1 cellular context compared by ENCODE assay signal in the genomic region with DNA sequence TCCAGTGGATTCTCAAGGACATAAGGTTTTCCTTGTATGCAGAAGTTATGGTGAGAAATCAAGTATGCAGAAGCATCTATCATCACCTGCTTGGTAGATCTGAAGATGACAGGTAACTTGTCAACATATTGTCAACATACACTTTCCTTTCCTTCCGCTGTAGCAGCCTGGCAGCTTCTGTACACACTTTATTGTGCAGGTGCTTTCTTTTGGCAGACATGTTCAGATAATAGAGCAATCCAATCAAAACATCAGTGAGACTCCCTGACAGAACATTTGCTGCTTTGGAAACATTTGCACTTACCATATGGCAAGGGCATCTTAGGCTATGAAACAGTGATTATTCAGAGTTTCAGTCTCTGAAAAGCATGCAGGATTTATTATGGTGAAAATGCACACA.
A peak's percentile ranks its signal among the peaks of the same experiment; 100 is the strongest.
TF ChIP-seq lines count a peak whose summit lies in the region.

No MANE protein-coding gene starts in this region.

TF ChIP-seq in neural cell, 6 proteins besides CTCF, POLR2A, EP300 and RAD21 (continued from another document):
- TF ChIP-seq, protein P1, sequence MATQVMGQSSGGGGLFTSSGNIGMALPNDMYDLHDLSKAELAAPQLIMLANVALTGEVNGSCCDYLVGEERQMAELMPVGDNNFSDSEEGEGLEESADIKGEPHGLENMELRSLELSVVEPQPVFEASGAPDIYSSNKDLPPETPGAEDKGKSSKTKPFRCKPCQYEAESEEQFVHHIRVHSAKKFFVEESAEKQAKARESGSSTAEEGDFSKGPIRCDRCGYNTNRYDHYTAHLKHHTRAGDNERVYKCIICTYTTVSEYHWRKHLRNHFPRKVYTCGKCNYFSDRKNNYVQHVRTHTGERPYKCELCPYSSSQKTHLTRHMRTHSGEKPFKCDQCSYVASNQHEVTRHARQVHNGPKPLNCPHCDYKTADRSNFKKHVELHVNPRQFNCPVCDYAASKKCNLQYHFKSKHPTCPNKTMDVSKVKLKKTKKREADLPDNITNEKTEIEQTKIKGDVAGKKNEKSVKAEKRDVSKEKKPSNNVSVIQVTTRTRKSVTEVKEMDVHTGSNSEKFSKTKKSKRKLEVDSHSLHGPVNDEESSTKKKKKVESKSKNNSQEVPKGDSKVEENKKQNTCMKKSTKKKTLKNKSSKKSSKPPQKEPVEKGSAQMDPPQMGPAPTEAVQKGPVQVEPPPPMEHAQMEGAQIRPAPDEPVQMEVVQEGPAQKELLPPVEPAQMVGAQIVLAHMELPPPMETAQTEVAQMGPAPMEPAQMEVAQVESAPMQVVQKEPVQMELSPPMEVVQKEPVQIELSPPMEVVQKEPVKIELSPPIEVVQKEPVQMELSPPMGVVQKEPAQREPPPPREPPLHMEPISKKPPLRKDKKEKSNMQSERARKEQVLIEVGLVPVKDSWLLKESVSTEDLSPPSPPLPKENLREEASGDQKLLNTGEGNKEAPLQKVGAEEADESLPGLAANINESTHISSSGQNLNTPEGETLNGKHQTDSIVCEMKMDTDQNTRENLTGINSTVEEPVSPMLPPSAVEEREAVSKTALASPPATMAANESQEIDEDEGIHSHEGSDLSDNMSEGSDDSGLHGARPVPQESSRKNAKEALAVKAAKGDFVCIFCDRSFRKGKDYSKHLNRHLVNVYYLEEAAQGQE (IDR thresholded peaks at IDR 0.05; ENCODE audit: borderline replicate concordance) = peak; percentile 93
